Comparison of ENCODE assay signal across 23 cellular contexts in genomic region chr19:1962674-1963073, GRCh38.
"Had no signal": no experiment of that assay in that cellular context is flagged by ENCODE, and none has a peak within 500 bp of the region (broad histone marks: within the 10 kb centered on the region; RNA-seq: fewer than 3 reads in every experiment).

No MANE protein-coding gene starts in this region.

- ATAC-seq: activated CD8-positive, alpha-beta T cell treated with anti-CD3 and anti-CD28 coated beads for 36 hours; body of pancreas; T-cell had no signal

- DNase-seq: activated CD4-positive, alpha-beta T cell treated with anti-CD3 and anti-CD28 coated beads for 4 hours; activated CD4-positive, CD25-positive, alpha-beta regulatory T cell; activated CD8-positive, alpha-beta memory T cell treated with anti-CD3 and anti-CD28 coated beads, Interleukin-2, amount 50 U/mL, for 4 hours; activated CD8-positive, alpha-beta T cell treated with anti-CD3 and anti-CD28 coated beads for 36 hours; activated naive CD4-positive, alpha-beta T cell; activated T-cell treated with anti-CD3 and anti-CD28 coated beads, Interleukin-2, amount 50 U/mL, for 1 hour; body of pancreas; central memory CD4-positive, alpha-beta T cell; MG63; MV-4-11; NCI-H1092 treated with DMSO at 0.1 percent for 48 hours; NCI-H1417 treated with DMSO at 0.1 percent for 48 hours; NCI-H1694 treated with DMSO at 0.1 percent for 48 hours; NCI-H2029 treated with DMSO at 0.1 percent for 48 hours; NCI-H345; NCI-H510A; NCI-H526 treated with DMSO at 0.1 percent for 48 hours; NCI-H82; T-cell had no signal

- H3K36me3 Mint-ChIP-seq: activated naive CD4-positive, alpha-beta T cell treated with anti-CD3 and anti-CD28 coated beads, Interleukin-2, amount 50 U/mL, for 24 hours had no signal

- H3K4me3 ChIP-seq: ascending aorta, body of pancreas, MG63, SK-N-MC had no signal

- H3K4me1 ChIP-seq: ascending aorta, body of pancreas had no signal

- H3K27me3 ChIP-seq: ascending aorta, body of pancreas, MG63 had no signal

- H3K36me3 ChIP-seq: ascending aorta, MG63 had no signal

- H3K27ac Mint-ChIP-seq: activated CD8-positive, alpha-beta T cell treated with anti-CD3 and anti-CD28 coated beads for 36 hours; activated naive CD4-positive, alpha-beta T cell treated with anti-CD3 and anti-CD28 coated beads, Interleukin-2, amount 50 U/mL, for 24 hours; T-cell had no signal

- H3K9me3 Mint-ChIP-seq: activated CD8-positive, alpha-beta T cell treated with anti-CD3 and anti-CD28 coated beads for 36 hours; activated naive CD4-positive, alpha-beta T cell treated with anti-CD3 and anti-CD28 coated beads, Interleukin-2, amount 50 U/mL, for 24 hours; T-cell had no signal

- H3K27ac ChIP-seq: ascending aorta, body of pancreas, SK-N-MC, VCaP had no signal

- H3K4me3 Mint-ChIP-seq: activated CD8-positive, alpha-beta T cell treated with anti-CD3 and anti-CD28 coated beads for 36 hours; activated naive CD4-positive, alpha-beta T cell treated with anti-CD3 and anti-CD28 coated beads, Interleukin-2, amount 50 U/mL, for 24 hours; T-cell had no signal

- H3K9me3 ChIP-seq: ascending aorta, body of pancreas, MG63 had no signal

- H3K27me3 Mint-ChIP-seq: activated CD8-positive, alpha-beta T cell treated with anti-CD3 and anti-CD28 coated beads for 36 hours; activated naive CD4-positive, alpha-beta T cell treated with anti-CD3 and anti-CD28 coated beads, Interleukin-2, amount 50 U/mL, for 24 hours; T-cell had no signal
